ENCODE assay signal across 9 cellular contexts in genomic region chrX:103309860-103310591, GRCh38. TPM values are rescaled to one million over a fixed set of nuclear protein-coding genes. Genes with fewer than 3 reads are reported as not detected.
DNase-seq lines count a peak whose midpoint lies in the region; ATAC-seq, FAIRE-seq and TF ChIP-seq lines count a peak whose summit lies in the region.
"Had no signal": no experiment of that assay in that cellular context is flagged by ENCODE, and none has a peak within 500 bp of the region (broad histone marks: within the 10 kb centered on the region; RNA-seq: fewer than 3 reads in every experiment).

No MANE protein-coding gene starts in this region.

- no peaks in the 10 kb centered on the region for H3K36me3 ChIP-seq in Peyer's patch

- FAIRE-seq in GM19239 (lab: Jason Lieb, UNC) = peak; percentile 4

- no peak for ATAC-seq in GM19463 (IDR thresholded peaks at IDR 0.05; ENCODE audit: unreplicated experiment)

- H3K27ac ChIP-seq in Peyer's patch = peak overlapping the region in 3 of 4 donors; percentile 1 to 72 (median 65)

- H3K4me1 ChIP-seq in Peyer's patch = no peaks in the 10 kb centered on the region

- H3K9me3 ChIP-seq in Peyer's patch = no peaks in the 10 kb centered on the region

- no peaks in the 10 kb centered on the region for H3K27me3 ChIP-seq in Peyer's patch

- TF ChIP-seq CTCF in Peyer's patch (IDR thresholded peaks at IDR 0.05) (no peak), fibroblast of the aortic adventitia (IDR thresholded peaks at IDR 0.05; ENCODE audit: insufficient read depth, low read length) (no peak), retinal pigment epithelial cell (conservative IDR thresholded peaks at IDR 0.05; ENCODE audit: low read depth, low read length) (no peak)

- no peak for TF ChIP-seq POLR2A in Peyer's patch (IDR thresholded peaks at IDR 0.05)

- no peak for DNase-seq in GM19239 (ENCODE audit: insufficient read length, low spot score)
- peak in 2 of 3 donors; percentile 30 to 44 for DNase-seq in Peyer's patch
- no peak for DNase-seq in fibroblast of the aortic adventitia (ENCODE audit: low read depth)
- no peak for DNase-seq in retinal pigment epithelial cell (ENCODE audit: low read depth)
- DNase-seq in OCI-M2 (lab: John Stamatoyannopoulos, UW; ENCODE audit: unreplicated experiment) = no peak
- no peak for DNase-seq in mucosa of gallbladder (ENCODE audit: low spot score)
- DNase-seq in NCI-H2107 (lab: John Stamatoyannopoulos, UW) = no peak

- H3K4me3 ChIP-seq in Peyer's patch (peak overlapping the region; percentile 44 to 63 (median 54)), fibroblast of the aortic adventitia (ENCODE audit: low read depth, low read length) (peak overlapping the region; percentile 52), retinal pigment epithelial cell (ENCODE audit: low read length) (peak overlapping the region; percentile 64)

RNA-seq across cellular contexts. Expression of gene BEX2, which starts 0.8 kb away (rescaled TPM):
- total RNA-seq in Peyer's patch (1 to 10 TPM in 3 of 4 donors, not detected in 1; 1.8 to 7.1 (median 4.4) TPM), fibroblast of the aortic adventitia (ENCODE audit: low replicate concordance) (1.6 and 14.3 TPM in 2 replicates), mucosa of gallbladder (23.6 TPM)

RNA-seq across cellular contexts. Expression of gene TCEAL7, which starts 20.0 kb away (rescaled TPM):
- 1 to 10 TPM; 1.1 to 5.8 (median 2.1) TPM for total RNA-seq in Peyer's patch
- 52.5 and 86.3 TPM in 2 replicates for total RNA-seq in fibroblast of the aortic adventitia (ENCODE audit: low replicate concordance)
- total RNA-seq in mucosa of gallbladder = 8.1 TPM

RNA-seq across cellular contexts. Expression of gene TCEAL5, which starts 33.5 kb away (rescaled TPM):
- total RNA-seq in Peyer's patch = not detected
- not detected in 2 replicates for total RNA-seq in fibroblast of the aortic adventitia (ENCODE audit: low replicate concordance)
- total RNA-seq in mucosa of gallbladder = 0.17 TPM
- total RNA-seq: LHCN-M2 had no signal

RNA-seq across cellular contexts. Expression of gene TCEAL9, which starts 46.3 kb away (rescaled TPM):
- 10 to 100 TPM in 2 of 4 donors, 1 to 10 TPM in 2; 4.2 to 33.0 (median 9.7) TPM for total RNA-seq in Peyer's patch
- 225 and 327 TPM in 2 replicates for total RNA-seq in fibroblast of the aortic adventitia (ENCODE audit: low replicate concordance)
- total RNA-seq in mucosa of gallbladder = 28.4 TPM

RNA-seq across cellular contexts. Expression of gene TCEAL8, which starts 55.1 kb away (rescaled TPM):
- total RNA-seq in Peyer's patch (10 to 100 TPM; 14.7 to 74.3 (median 22.9) TPM), fibroblast of the aortic adventitia (ENCODE audit: low replicate concordance) (144 and 370 TPM in 2 replicates), mucosa of gallbladder (52.5 TPM)

Comparison
In these comparisons a context has a peak if more than half of its experiments do, and no peak if none do; other contexts are left out.
1. DNase-seq: peak in Peyer's patch (2 of 3); none in GM19239 (single experiment), fibroblast of the aortic adventitia (single experiment), retinal pigment epithelial cell (single experiment), OCI-M2 (single experiment), mucosa of gallbladder (single experiment) and NCI-H2107 (single experiment).
2. Peak in every context shown above with its lines, with median percentiles within 50 percentile points of each other: H3K4me3 ChIP-seq.